8 cellular contexts compared by ENCODE assay signal in the genomic region with DNA sequence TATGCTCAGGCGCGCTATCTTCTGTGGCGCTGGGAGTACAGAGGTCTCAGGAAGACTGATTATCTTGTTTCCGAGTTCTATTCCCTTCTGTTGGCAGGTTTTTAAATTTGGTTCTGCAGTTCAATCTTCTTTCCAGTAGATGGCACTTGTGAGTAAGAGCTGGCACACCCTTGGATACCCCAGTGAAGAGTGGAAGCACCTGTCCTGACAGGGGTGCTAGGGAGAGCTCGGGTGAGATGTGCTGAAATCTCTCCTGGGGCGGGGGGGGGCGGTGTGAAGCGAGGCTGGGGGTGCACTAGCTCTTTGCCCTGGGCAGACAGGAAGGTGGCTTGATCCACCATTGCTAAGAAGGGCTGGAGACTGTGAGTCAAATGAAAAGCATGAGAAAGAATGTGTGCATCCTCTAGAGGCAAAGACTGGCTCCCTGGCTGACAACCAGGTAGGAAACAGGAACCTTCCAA.
DNase-seq lines count a peak whose midpoint lies in the region; ATAC-seq and TF ChIP-seq lines count a peak whose summit lies in the region.

No MANE protein-coding gene starts in this region.

- no peak for TF ChIP-seq POLR2A in esophagus muscularis mucosa (IDR thresholded peaks at IDR 0.05; ENCODE audit: low read depth)

- H3K27me3 Mint-ChIP-seq in activated naive CD8-positive, alpha-beta T cell treated with anti-CD3 and anti-CD28 coated beads, Interleukin-2, amount 10 ng/mL, durations not matched to agents 7 days and 5 days = no peaks in the 10 kb centered on the region
- peaks cover 5% of the 10 kb centered on the region for H3K27me3 Mint-ChIP-seq in activated naive CD8-positive, alpha-beta T cell treated with anti-CD3 and anti-CD28 coated beads for 36 hours
- no peaks in the 10 kb centered on the region for H3K27me3 Mint-ChIP-seq in GM23338 (ENCODE audit: insufficient read depth, low read depth, poor library complexity)

- H3K4me2 ChIP-seq in GM23338 = no peak overlapping the region

- H3K36me3 ChIP-seq in GM23338 (ENCODE audit: insufficient read depth) = no peaks in the 10 kb centered on the region
- H3K36me3 ChIP-seq in Panc1 (ENCODE audit: control insufficient read depth, insufficient read depth, low read length) = no peaks in the 10 kb centered on the region
- H3K36me3 ChIP-seq in esophagus muscularis mucosa = no peaks in the 10 kb centered on the region

- H3K9me3 ChIP-seq in Panc1 (ENCODE audit: control insufficient read depth, insufficient read depth, low read depth, low read length) = no peaks in the 10 kb centered on the region
- no peaks in the 10 kb centered on the region for H3K9me3 ChIP-seq in esophagus muscularis mucosa

- no peaks in the 10 kb centered on the region for H3K79me2 ChIP-seq in GM23338 (replicated peaks; ENCODE audit: insufficient read depth)

- TF ChIP-seq EP300 in esophagus muscularis mucosa (IDR thresholded peaks at IDR 0.05) = no peak

- BruUV-seq in Panc1 (replicated peaks; lab: Mats Ljungman, UMichigan) = no TSS peak

- in situ Hi-C loops in Panc1 (cut with HindIII; ENCODE audit: low pct_unique_long_range_greater_than_20kb, low sequenced_read_pairs) = no loop called here

- no peak overlapping the region for H3K27ac Mint-ChIP-seq in activated naive CD8-positive, alpha-beta T cell treated with anti-CD3 and anti-CD28 coated beads, Interleukin-2, amount 10 ng/mL, durations not matched to agents 7 days and 5 days
- H3K27ac Mint-ChIP-seq in activated naive CD8-positive, alpha-beta T cell treated with anti-CD3 and anti-CD28 coated beads for 36 hours = no peak overlapping the region
- no peak overlapping the region for H3K27ac Mint-ChIP-seq in GM23338

- no peaks in the 10 kb centered on the region for H3K36me3 Mint-ChIP-seq in activated naive CD8-positive, alpha-beta T cell treated with anti-CD3 and anti-CD28 coated beads, Interleukin-2, amount 10 ng/mL, durations not matched to agents 7 days and 5 days
- H3K36me3 Mint-ChIP-seq in activated naive CD8-positive, alpha-beta T cell treated with anti-CD3 and anti-CD28 coated beads for 36 hours = no peaks in the 10 kb centered on the region
- H3K36me3 Mint-ChIP-seq in GM23338 (ENCODE audit: low read depth) = peaks cover 8% of the 10 kb centered on the region; the same call in 1 of the 3 replicates

- H3K9me2 ChIP-seq in GM23338 (ENCODE audit: insufficient read depth) = no peaks in the 10 kb centered on the region

- H3K9me3 Mint-ChIP-seq in activated naive CD8-positive, alpha-beta T cell treated with anti-CD3 and anti-CD28 coated beads, Interleukin-2, amount 10 ng/mL, durations not matched to agents 7 days and 5 days = no peaks in the 10 kb centered on the region
- H3K9me3 Mint-ChIP-seq in activated naive CD8-positive, alpha-beta T cell treated with anti-CD3 and anti-CD28 coated beads for 36 hours = no peaks in the 10 kb centered on the region
- peaks cover 10% of the 10 kb centered on the region; the same call in 1 of the 3 replicates for H3K9me3 Mint-ChIP-seq in GM23338

- intact Hi-C loops in Panc1 (cut with micrococcal nuclease; ENCODE audit: unreplicated experiment) = loop anchor here (10.0 kb wide), 1 partner anchor 425 kb away; no protein-coding TSS in a partner anchor
- intact Hi-C loops in esophagus muscularis mucosa (cut with DNase I) = no loop called here

- H4K20me1 ChIP-seq in GM23338 (replicated peaks; ENCODE audit: insufficient read depth) = no peaks in the 10 kb centered on the region

- DNase-seq in activated naive CD8-positive, alpha-beta T cell treated with anti-CD3 and anti-CD28 coated beads, Interleukin-2, amount 10 ng/mL, durations not matched to agents 7 days and 5 days = no peak
- no peak for DNase-seq in activated naive CD8-positive, alpha-beta T cell treated with anti-CD3 and anti-CD28 coated beads for 36 hours
- DNase-seq in GM23338 (ENCODE audit: low spot score) (peak; percentile 72), HuH-7.5 (ENCODE audit: low spot score) (peak; percentile 11), Panc1 (ENCODE audit: low read depth, low spot score) (peak; percentile 32), esophagus muscularis mucosa (ENCODE audit: extremely low spot score) (no peak), omental fat pad (ENCODE audit: low spot score) (no peak), cortex of kidney (lab: John Stamatoyannopoulos, UW) (no peak)

- no peaks in the 10 kb centered on the region for H3K27me3 ChIP-seq in GM23338 (ENCODE audit: insufficient read depth)
- H3K27me3 ChIP-seq in Panc1 (ENCODE audit: control insufficient read depth, insufficient read depth, low read length) = no peaks in the 10 kb centered on the region
- H3K27me3 ChIP-seq in esophagus muscularis mucosa = no peaks in the 10 kb centered on the region

- peak; percentile 79 to 81 for TF ChIP-seq CTCF in GM23338 (conservative IDR thresholded peaks at IDR 0.05; ENCODE audit: low read depth in 2 of 2)
- TF ChIP-seq CTCF in Panc1 (IDR thresholded peaks at IDR 0.05) = peak; percentile 76
- TF ChIP-seq CTCF in esophagus muscularis mucosa (IDR thresholded peaks at IDR 0.05) = peak; percentile 45 to 81 (median 60)
- TF ChIP-seq CTCF in omental fat pad (IDR thresholded peaks at IDR 0.05) = no peak

- no peaks in the 10 kb centered on the region for H3K4me1 Mint-ChIP-seq in activated naive CD8-positive, alpha-beta T cell treated with anti-CD3 and anti-CD28 coated beads, Interleukin-2, amount 10 ng/mL, durations not matched to agents 7 days and 5 days
- H3K4me1 Mint-ChIP-seq in activated naive CD8-positive, alpha-beta T cell treated with anti-CD3 and anti-CD28 coated beads for 36 hours = no peaks in the 10 kb centered on the region
- peaks cover 15% of the 10 kb centered on the region for H3K4me1 Mint-ChIP-seq in GM23338

- H3K4me3 Mint-ChIP-seq in activated naive CD8-positive, alpha-beta T cell treated with anti-CD3 and anti-CD28 coated beads, Interleukin-2, amount 10 ng/mL, durations not matched to agents 7 days and 5 days = no peak overlapping the region
- H3K4me3 Mint-ChIP-seq in activated naive CD8-positive, alpha-beta T cell treated with anti-CD3 and anti-CD28 coated beads for 36 hours = no peak overlapping the region
- no peak overlapping the region for H3K4me3 Mint-ChIP-seq in GM23338

- CTCF ChIA-PET in Panc1 (lab: Charles Lee) = interaction anchor here (0.6 kb wide), 1 partner anchor 1582 kb away, joined by 3 read pairs; no protein-coding TSS in a partner anchor

- H3K4me3 ChIP-seq in GM23338 (no peak overlapping the region), Panc1 (ENCODE audit: low read depth in 2 of 2, low read length in 2 of 2) (no peak overlapping the region), esophagus muscularis mucosa (no peak overlapping the region)

- POLR2A ChIA-PET in activated naive CD8-positive, alpha-beta T cell treated with anti-CD3 and anti-CD28 coated beads, Interleukin-2, amount 10 ng/mL, durations not matched to agents 7 days and 5 days (lab: Charles Lee) = no interaction called here
- POLR2A ChIA-PET in Panc1 (lab: Charles Lee) = no interaction called here

- no peaks in the 10 kb centered on the region for H3F3A ChIP-seq in GM23338 (replicated peaks; ENCODE audit: low read depth)

- H3K27ac ChIP-seq in GM23338 (ENCODE audit: low read depth) (no peak overlapping the region), Panc1 (ENCODE audit: low read length) (no peak overlapping the region), esophagus muscularis mucosa (replicated peaks in 1 of 4) (no peak overlapping the region)

- 14% methylated on average over 7 of the region's 8 CpGs for WGBS in esophagus muscularis mucosa

- H3K4me1 ChIP-seq in GM23338 (ENCODE audit: insufficient read depth) = no peaks in the 10 kb centered on the region
- H3K4me1 ChIP-seq in Panc1 (ENCODE audit: control insufficient read depth, insufficient read depth, low read length) = no peaks in the 10 kb centered on the region
- H3K4me1 ChIP-seq in esophagus muscularis mucosa = peaks cover 0 to 11% (median 7%) of the 10 kb centered on the region in 4 donors

- peak overlapping the region; percentile 14 for H2AFZ ChIP-seq in GM23338

- peak; percentile 63 for ATAC-seq in activated naive CD8-positive, alpha-beta T cell treated with anti-CD3 and anti-CD28 coated beads, Interleukin-2, amount 10 ng/mL, durations not matched to agents 7 days and 5 days (ENCODE audit: low read depth)
- peak; percentile 97 for ATAC-seq in GM23338
- ATAC-seq in Panc1 = peak; percentile 80
- peak; percentile 51 for ATAC-seq in omental fat pad (ENCODE audit: low FRiP score)

TF ChIP-seq in GM23338, 12 proteins besides CTCF, POLR2A, EP300 and RAD21 (continues in another document):
- TF ChIP-seq, protein P1, sequence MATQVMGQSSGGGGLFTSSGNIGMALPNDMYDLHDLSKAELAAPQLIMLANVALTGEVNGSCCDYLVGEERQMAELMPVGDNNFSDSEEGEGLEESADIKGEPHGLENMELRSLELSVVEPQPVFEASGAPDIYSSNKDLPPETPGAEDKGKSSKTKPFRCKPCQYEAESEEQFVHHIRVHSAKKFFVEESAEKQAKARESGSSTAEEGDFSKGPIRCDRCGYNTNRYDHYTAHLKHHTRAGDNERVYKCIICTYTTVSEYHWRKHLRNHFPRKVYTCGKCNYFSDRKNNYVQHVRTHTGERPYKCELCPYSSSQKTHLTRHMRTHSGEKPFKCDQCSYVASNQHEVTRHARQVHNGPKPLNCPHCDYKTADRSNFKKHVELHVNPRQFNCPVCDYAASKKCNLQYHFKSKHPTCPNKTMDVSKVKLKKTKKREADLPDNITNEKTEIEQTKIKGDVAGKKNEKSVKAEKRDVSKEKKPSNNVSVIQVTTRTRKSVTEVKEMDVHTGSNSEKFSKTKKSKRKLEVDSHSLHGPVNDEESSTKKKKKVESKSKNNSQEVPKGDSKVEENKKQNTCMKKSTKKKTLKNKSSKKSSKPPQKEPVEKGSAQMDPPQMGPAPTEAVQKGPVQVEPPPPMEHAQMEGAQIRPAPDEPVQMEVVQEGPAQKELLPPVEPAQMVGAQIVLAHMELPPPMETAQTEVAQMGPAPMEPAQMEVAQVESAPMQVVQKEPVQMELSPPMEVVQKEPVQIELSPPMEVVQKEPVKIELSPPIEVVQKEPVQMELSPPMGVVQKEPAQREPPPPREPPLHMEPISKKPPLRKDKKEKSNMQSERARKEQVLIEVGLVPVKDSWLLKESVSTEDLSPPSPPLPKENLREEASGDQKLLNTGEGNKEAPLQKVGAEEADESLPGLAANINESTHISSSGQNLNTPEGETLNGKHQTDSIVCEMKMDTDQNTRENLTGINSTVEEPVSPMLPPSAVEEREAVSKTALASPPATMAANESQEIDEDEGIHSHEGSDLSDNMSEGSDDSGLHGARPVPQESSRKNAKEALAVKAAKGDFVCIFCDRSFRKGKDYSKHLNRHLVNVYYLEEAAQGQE (IDR thresholded peaks at IDR 0.05; ENCODE audit: unreplicated experiment) = no peak
- no peak for TF ChIP-seq CREB1 (CRISPR knock-in tag; IDR thresholded peaks at IDR 0.05; ENCODE audit: low read depth)
- TF ChIP-seq ZNF331 (CRISPR knock-in tag; IDR thresholded peaks at IDR 0.05; ENCODE audit: low read depth) = no peak

Comparison
In these comparisons a context has a peak if more than half of its experiments do, and no peak if none do; other contexts are left out.
1. DNase-seq: peak in GM23338 (single experiment), HuH-7.5 (single experiment) and Panc1 (single experiment); none in activated naive CD8-positive, alpha-beta T cell treated with anti-CD3 and anti-CD28 coated beads, Interleukin-2, amount 10 ng/mL, durations not matched to agents 7 days and 5 days (single experiment), activated naive CD8-positive, alpha-beta T cell treated with anti-CD3 and anti-CD28 coated beads for 36 hours (single experiment), esophagus muscularis mucosa (single experiment), omental fat pad (single experiment) and cortex of kidney (single experiment).
2. CTCF ChIP-seq: peak in GM23338 (2 of 2), Panc1 (single experiment) and esophagus muscularis mucosa (3 of 3); none in omental fat pad (0 of 3).
3. Peak in every context shown above with its lines, with median percentiles within 50 percentile points of each other: ATAC-seq.